Comparison of ENCODE assay signal across 1 cellular context in the genomic region with DNA sequence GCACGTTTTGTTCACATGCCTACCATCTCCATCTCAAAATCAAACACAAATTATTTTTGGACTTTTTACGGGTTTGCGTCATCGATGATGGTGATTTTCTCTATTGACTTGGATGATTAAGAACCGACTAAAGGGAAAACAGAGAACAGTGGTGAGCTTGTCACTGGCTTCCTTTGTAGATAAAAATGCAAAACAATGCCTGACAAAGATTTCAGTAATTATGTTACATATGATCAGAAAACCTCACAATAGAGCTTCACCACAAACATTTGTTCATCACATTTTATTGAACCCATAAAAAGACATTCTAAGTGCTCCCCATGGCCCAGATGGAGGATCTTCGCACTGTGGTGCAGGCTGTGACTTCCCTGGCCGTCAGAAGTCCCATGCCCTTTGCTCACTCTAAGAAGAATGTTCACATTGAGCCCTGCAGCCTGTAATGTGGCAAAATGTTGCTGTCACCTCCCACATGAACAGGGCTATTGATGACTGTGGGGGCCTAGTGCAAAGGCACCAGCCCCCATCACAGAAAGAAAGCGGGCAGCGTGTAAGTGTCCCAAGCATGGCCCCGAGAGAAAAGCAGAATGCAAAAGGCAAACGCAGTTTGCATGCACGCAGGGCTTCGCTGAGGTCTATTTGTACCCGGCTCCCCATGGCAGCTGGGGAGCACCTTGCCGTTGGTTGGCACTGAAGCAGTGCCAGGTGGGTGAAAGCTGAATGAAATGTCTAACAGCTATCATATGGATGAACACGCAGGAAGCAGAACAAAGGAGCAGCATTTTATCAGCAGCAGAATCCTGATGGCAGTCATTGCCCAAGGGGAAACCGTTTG.
TF ChIP-seq lines count a peak whose summit lies in the region.

No MANE protein-coding gene starts in this region.

TF ChIP-seq in GM23338, 12 proteins besides CTCF, POLR2A, EP300 and RAD21 (continued from another document):
- TF ChIP-seq ZNF462 (CRISPR knock-in tag; IDR thresholded peaks at IDR 0.05), result no peak
- TF ChIP-seq NANOG (IDR thresholded peaks at IDR 0.05; ENCODE audit: borderline replicate concordance), result no peak
- TF ChIP-seq STAT1 (IDR thresholded peaks at IDR 0.05; ENCODE audit: unreplicated experiment), result no peak
- no peak for TF ChIP-seq JUNB (IDR thresholded peaks at IDR 0.05; ENCODE audit: unreplicated experiment)
- no peak for TF ChIP-seq ZNF114 (CRISPR knock-in tag; IDR thresholded peaks at IDR 0.05)
- TF ChIP-seq REST (IDR thresholded peaks at IDR 0.05; ENCODE audit: unreplicated experiment), result no peak
- no peak for TF ChIP-seq CREB1 (CRISPR knock-in tag; IDR thresholded peaks at IDR 0.05; ENCODE audit: low read depth)
- no peak for TF ChIP-seq EZH2phosphoT487 (IDR thresholded peaks at IDR 0.05; ENCODE audit: unreplicated experiment)
- TF ChIP-seq ZNF331 (CRISPR knock-in tag; IDR thresholded peaks at IDR 0.05; ENCODE audit: low read depth), result no peak
- no peak for TF ChIP-seq EZH2 (IDR thresholded peaks at IDR 0.05; ENCODE audit: low read depth, unreplicated experiment)
